24 cellular contexts compared by ENCODE assay signal in the genomic region with DNA sequence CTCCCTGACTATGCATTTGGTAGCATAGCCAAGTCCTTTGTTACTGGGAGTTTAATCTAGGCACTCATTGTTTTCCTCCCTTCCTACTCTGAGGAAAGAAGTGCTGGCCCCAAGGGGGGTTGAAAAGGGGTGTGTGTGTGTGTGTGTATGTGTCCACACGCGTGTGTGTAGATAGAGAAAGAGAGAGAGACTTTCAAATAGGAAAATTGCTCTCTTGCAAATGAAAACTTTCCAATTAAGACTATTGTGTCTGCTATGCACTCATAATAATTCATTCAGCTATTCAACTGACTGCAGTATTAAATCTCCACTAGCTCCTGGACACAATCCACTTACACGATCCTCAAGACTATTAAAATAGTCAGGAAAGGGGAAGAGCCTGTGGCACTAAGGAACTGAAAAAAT.
DNase-seq lines count a peak whose midpoint lies in the region; ATAC-seq, FAIRE-seq and TF ChIP-seq lines count a peak whose summit lies in the region.
"Had no signal": no experiment of that assay in that cellular context is flagged by ENCODE, and none has a peak within 500 bp of the region (broad histone marks: within the 10 kb centered on the region; RNA-seq: fewer than 3 reads in every experiment).

No MANE protein-coding gene starts in this region.

- BruUV-seq in endothelial cell of umbilical vein (replicated peaks; lab: Mats Ljungman, UMichigan): no TSS peak

- no peak overlapping the region for H3K9ac ChIP-seq in endothelial cell of umbilical vein (replicated peaks; ENCODE audit: extremely low read depth, insufficient read depth, low read length)
- H3K9ac ChIP-seq in mesenchymal stem cell (ENCODE audit: low read length): no peak overlapping the region
- H3K9ac ChIP-seq: SK-N-SH had no signal

- CTCF ChIA-PET in endothelial cell of umbilical vein (lab: Charles Lee): interaction anchor here (1.4 to 1.8 kb wide), 3 partner anchors 360 to 751 kb away, joined by 4 to 6 read pairs (median 5); a partner anchor contains a TSS

- dilution Hi-C loops in endothelial cell of umbilical vein (cut with MboI; ENCODE audit: extremely low pct_ligation_motif_present, low sequenced_read_pairs): no loop called here

- intact Hi-C loops in endothelial cell of umbilical vein (cut with micrococcal nuclease): loop anchor here (10.0 kb wide), 1 partner anchor 592 kb away; no protein-coding TSS in a partner anchor

- H3K4me2 ChIP-seq in endothelial cell of umbilical vein (ENCODE audit: insufficient read depth, low read length): peak overlapping the region; percentile 21
- H3K4me2 ChIP-seq in mesenchymal stem cell (ENCODE audit: low read length, poor library complexity, severe bottlenecking): no peak overlapping the region
- H3K4me2 ChIP-seq: SK-N-SH had no signal

- H3K4me3 ChIP-seq in HAP-1 (no peak overlapping the region), endothelial cell of umbilical vein (replicated peaks in 1 of 3; ENCODE audit: insufficient read depth in 1 of 3, low read depth in 1 of 3, low read length in 3 of 3) (no peak overlapping the region), mesenchymal stem cell (ENCODE audit: insufficient read depth in 1 of 2, low read depth in 1 of 2, low read length in 2 of 2) (no peak overlapping the region)
- H3K4me3 ChIP-seq: adrenal gland, left ventricle myocardium inferior, thyroid gland had no signal

- no peak overlapping the region for H2BK120ac ChIP-seq in mesenchymal stem cell (ENCODE audit: low read depth, low read length)

- DNase-seq in DMS79 (lab: John Stamatoyannopoulos, UW) (peak; percentile 35), HAP-1 (ENCODE audit: low spot score in 2 of 2) (peak; percentile 52 to 61), endothelial cell of umbilical vein (ENCODE audit: low read depth, low spot score) (peak; percentile 74), midbrain (lab: John Stamatoyannopoulos, UW) (peak; percentile 18), mesenchymal stem cell (no peak), CD1c-positive myeloid dendritic cell (ENCODE audit: extremely low spot score) (no peak)
- DNase-seq: activated CD4-positive, alpha-beta T cell treated with anti-CD3 and anti-CD28 coated beads for 4 hours; activated naive CD4-positive, alpha-beta T cell; activated T-cell treated with anti-CD3 and anti-CD28 coated beads, Interleukin-2, amount 50 U/mL, for 4 hours; adrenal gland; CD4-positive, alpha-beta T cell; DMS 273 treated with DMSO at 0.1 percent for 48 hours; foreskin keratinocyte; GOT3; hippocampal formation; left ventricle myocardium inferior; NCI-H510A; SK-N-SH; stimulated activated naive CD8-positive, alpha-beta T cell treated with anti-CD3 and anti-CD28 coated beads, Interleukin-15, amount 100 ng/mL, for 72 hours; T-helper 2 cell; thyroid gland had no signal

- H3K36me3 ChIP-seq in HAP-1 (replicated peaks) (no peaks in the 10 kb centered on the region), endothelial cell of umbilical vein (ENCODE audit: control insufficient read depth in 2 of 2, extremely low read depth in 1 of 2, insufficient read depth in 2 of 2, low read length in 2 of 2) (no peaks in the 10 kb centered on the region), mesenchymal stem cell (ENCODE audit: control insufficient read depth in 1 of 2, insufficient read depth in 2 of 2, low read depth in 1 of 2, low read length in 2 of 2) (peaks cover 0 to under 1% of the 10 kb centered on the region in 2 experiments)
- H3K36me3 ChIP-seq: adrenal gland, left ventricle myocardium inferior, thyroid gland had no signal

- no peak overlapping the region for H3K4ac ChIP-seq in mesenchymal stem cell (ENCODE audit: low read depth in 1 of 2, low read length in 2 of 2)

- H3K18ac ChIP-seq in mesenchymal stem cell (ENCODE audit: low read depth in 1 of 2, low read length in 2 of 2): no peak overlapping the region

- H3K9me1 ChIP-seq in endothelial cell of umbilical vein (replicated peaks; ENCODE audit: control insufficient read depth, extremely low read depth, insufficient read depth, low read length): no peaks in the 10 kb centered on the region

- POLR2A ChIA-PET in endothelial cell of umbilical vein (lab: Charles Lee): no interaction called here

- TF ChIP-seq POLR2A in endothelial cell of umbilical vein (IDR thresholded peaks at IDR 0.05; ENCODE audit: low read depth, low read length): no peak

- no CpG with 5 or more reads among the region's 3 CpGs for WGBS in mesenchymal stem cell

- no peak for TF ChIP-seq CTCF in endothelial cell of umbilical vein (IDR thresholded peaks at IDR 0.05; ENCODE audit: extremely low read depth in 1 of 2, insufficient read depth in 1 of 2, low read depth in 1 of 2, low read length in 2 of 2)

- no peak overlapping the region for H2AFZ ChIP-seq in endothelial cell of umbilical vein (ENCODE audit: low read depth, low read length)
- H2AFZ ChIP-seq in mesenchymal stem cell (ENCODE audit: low read depth, low read length): no peak overlapping the region

- no peak overlapping the region for H4K91ac ChIP-seq in mesenchymal stem cell (ENCODE audit: low read length)

- no peak overlapping the region for H2BK15ac ChIP-seq in mesenchymal stem cell (ENCODE audit: low read depth, poor library complexity, severe bottlenecking)

- no peaks in the 10 kb centered on the region for H4K20me1 ChIP-seq in endothelial cell of umbilical vein (replicated peaks; ENCODE audit: control insufficient read depth, extremely low read depth, insufficient read depth, low read length)

- H2AK5ac ChIP-seq in mesenchymal stem cell (ENCODE audit: low read length, severe bottlenecking): no peak overlapping the region

- H3K27me3 ChIP-seq in HAP-1 (ENCODE audit: low read depth) (peaks cover 3% of the 10 kb centered on the region; the same call in 1 of the 2 replicates), endothelial cell of umbilical vein (ENCODE audit: control insufficient read depth in 2 of 2, insufficient read depth in 2 of 2, low read length in 2 of 2) (peaks cover 0 to 4% of the 10 kb centered on the region in 2 experiments), mesenchymal stem cell (ENCODE audit: control insufficient read depth in 1 of 2, insufficient read depth in 1 of 2, low read length in 2 of 2) (no peaks in the 10 kb centered on the region)
- H3K27me3 ChIP-seq: adrenal gland, foreskin keratinocyte, thyroid gland had no signal

- H3K9me3 ChIP-seq in HAP-1 (no peaks in the 10 kb centered on the region), endothelial cell of umbilical vein (replicated peaks; ENCODE audit: control insufficient read depth, insufficient read depth, low read length) (no peaks in the 10 kb centered on the region), mesenchymal stem cell (ENCODE audit: control insufficient read depth, low read length) (no peaks in the 10 kb centered on the region)
- H3K9me3 ChIP-seq: adrenal gland, left ventricle myocardium inferior, SK-N-SH, thyroid gland had no signal

- no peak overlapping the region for H2BK12ac ChIP-seq in mesenchymal stem cell (ENCODE audit: low read length in 2 of 2)

- FAIRE-seq in endothelial cell of umbilical vein (lab: Jason Lieb, UNC): peak; percentile 35

- no peaks in the 10 kb centered on the region for H3K79me2 ChIP-seq in endothelial cell of umbilical vein (ENCODE audit: control insufficient read depth, insufficient read depth, low read length)

- ATAC-seq in HG03469 (IDR thresholded peaks at IDR 0.05; ENCODE audit: unreplicated experiment): no peak
- ATAC-seq: activated T-cell treated with anti-CD3 and anti-CD28 coated beads, Interleukin-2, amount 50 U/mL, for 4 hours; foreskin keratinocyte; stimulated activated naive CD8-positive, alpha-beta T cell treated with anti-CD3 and anti-CD28 coated beads, Interleukin-15, amount 100 ng/mL, for 72 hours had no signal

- in situ Hi-C loops in HAP-1 (cut with MboI; ENCODE audit: low sequenced_read_pairs): no loop called here

- peaks cover 26% of the 10 kb centered on the region for H3K4me1 ChIP-seq in HAP-1
- H3K4me1 ChIP-seq in endothelial cell of umbilical vein (ENCODE audit: control insufficient read depth, extremely low read depth, insufficient read depth, low read length): peaks cover 7% of the 10 kb centered on the region
- no peaks in the 10 kb centered on the region for H3K4me1 ChIP-seq in mesenchymal stem cell (ENCODE audit: control insufficient read depth, insufficient read depth, low read depth, low read length)
- H3K4me1 ChIP-seq: adrenal gland, foreskin keratinocyte, thyroid gland had no signal

- H3K79me1 ChIP-seq in mesenchymal stem cell (replicated peaks; ENCODE audit: low read length, poor library complexity, severe bottlenecking): no peaks in the 10 kb centered on the region

- H3K14ac ChIP-seq in mesenchymal stem cell (ENCODE audit: low read length in 2 of 2): no peak overlapping the region

- no peak overlapping the region for H4K8ac ChIP-seq in mesenchymal stem cell (ENCODE audit: low read length)

- no peak overlapping the region for H3K23ac ChIP-seq in mesenchymal stem cell (ENCODE audit: low read length in 2 of 2)

- H2BK5ac ChIP-seq in mesenchymal stem cell (ENCODE audit: low read depth, low read length, poor library complexity, severe bottlenecking): no peak overlapping the region

- H3K27ac ChIP-seq in endothelial cell of umbilical vein (ENCODE audit: insufficient read depth, low read depth, low read length): peak overlapping the region; percentile 28
- no peak overlapping the region for H3K27ac ChIP-seq in mesenchymal stem cell (ENCODE audit: low read length, poor library complexity, severe bottlenecking)
- H3K27ac ChIP-seq: adrenal gland, epithelial cell of prostate, foreskin keratinocyte, left ventricle myocardium inferior, RWPE1, thyroid gland had no signal

TF ChIP-seq in endothelial cell of umbilical vein, 7 proteins besides CTCF, POLR2A, EP300 and RAD21:
- TF ChIP-seq GATA2 (IDR thresholded peaks at IDR 0.05; ENCODE audit: insufficient read depth, insufficient read length, low read depth, low read length): no peak
- no peak for TF ChIP-seq MYC (IDR thresholded peaks at IDR 0.05; ENCODE audit: low read depth, low read length)
- no peak for TF ChIP-seq EZH2 (IDR thresholded peaks at IDR 0.05; ENCODE audit: borderline replicate concordance, low read depth, low read length, severe bottlenecking)
- peak; percentile 1 for TF ChIP-seq JUN (IDR thresholded peaks at IDR 0.05; ENCODE audit: borderline replicate concordance, insufficient read depth, insufficient read length, low read depth)

Comparison
In these comparisons a context has a peak if more than half of its experiments do, and no peak if none do; other contexts are left out.
1. DNase-seq: peak in DMS79 (single experiment), HAP-1 (2 of 2), endothelial cell of umbilical vein (single experiment) and midbrain (single experiment); none in mesenchymal stem cell (single experiment) and CD1c-positive myeloid dendritic cell (single experiment).